ENCODE assay signal across 32 cellular contexts in genomic region chr9:4656621-4657020, GRCh38.
"Had no signal": no experiment of that assay in that cellular context is flagged by ENCODE, and none has a peak within 500 bp of the region (broad histone marks: within the 10 kb centered on the region; RNA-seq: fewer than 3 reads in every experiment).

No MANE protein-coding gene starts in this region.

- H3K27me3 Mint-ChIP-seq: activated T-cell treated with anti-CD3 and anti-CD28 coated beads, Interleukin-2, amount 50 U/mL, for 24 hours; effector memory CD8-positive, alpha-beta T cell had no signal

- H3K27me3 ChIP-seq: brain microvascular endothelial cell, esophagus squamous epithelium, gastroesophageal sphincter, heart right ventricle, hepatocyte had no signal

- H3K4me3 ChIP-seq: esophagus squamous epithelium, gastroesophageal sphincter, heart right ventricle, hepatocyte had no signal

- FAIRE-seq: astrocyte, colon, endothelial cell of umbilical vein had no signal

- H3K4me3 Mint-ChIP-seq: activated CD4-positive, alpha-beta memory T cell treated with anti-CD3 and anti-CD28 coated beads, Interleukin-2, amount 10 ng/mL, durations not matched to agents 7 days and 5 days; activated CD4-positive, alpha-beta T cell treated with anti-CD3 and anti-CD28 coated beads, Interleukin-2, amount 10 ng/mL, durations not matched to agents 7 days and 5 days; activated naive CD8-positive, alpha-beta T cell; activated T-cell treated with anti-CD3 and anti-CD28 coated beads, Interleukin-2, amount 50 U/mL, for 24 hours; activated T-cell treated with anti-CD3 and anti-CD28 coated beads, Interleukin-2, amount 50 U/mL, for 72 hours; effector memory CD8-positive, alpha-beta T cell; T-helper 1 cell treated with Interleukin-12 subunit alpha and Interleukin-12 subunit beta and Interleukin-4 antibody, amounts not matched to agents 30 μg/mL and 1 μg/mL, for 36 hours had no signal

- H3K9me3 ChIP-seq: esophagus squamous epithelium, gastroesophageal sphincter, heart right ventricle had no signal

- H2AFZ ChIP-seq: hepatocyte had no signal

- H3K27ac Mint-ChIP-seq: activated CD4-positive, alpha-beta memory T cell treated with anti-CD3 and anti-CD28 coated beads, Interleukin-2, amount 10 ng/mL, durations not matched to agents 7 days and 5 days; activated CD4-positive, alpha-beta T cell treated with anti-CD3 and anti-CD28 coated beads, Interleukin-2, amount 10 ng/mL, durations not matched to agents 7 days and 5 days; activated naive CD8-positive, alpha-beta T cell; activated T-cell treated with anti-CD3 and anti-CD28 coated beads, Interleukin-2, amount 50 U/mL, for 24 hours; activated T-cell treated with anti-CD3 and anti-CD28 coated beads, Interleukin-2, amount 50 U/mL, for 72 hours; T-helper 1 cell treated with Interleukin-12 subunit alpha and Interleukin-12 subunit beta and Interleukin-4 antibody, amounts not matched to agents 30 μg/mL and 1 μg/mL, for 36 hours had no signal

- H3K4me2 ChIP-seq: hepatocyte had no signal

- H3K9me3 Mint-ChIP-seq: activated CD4-positive, alpha-beta memory T cell treated with anti-CD3 and anti-CD28 coated beads, Interleukin-2, amount 10 ng/mL, durations not matched to agents 7 days and 5 days; activated CD4-positive, alpha-beta T cell treated with anti-CD3 and anti-CD28 coated beads, Interleukin-2, amount 10 ng/mL, durations not matched to agents 7 days and 5 days; activated T-cell treated with anti-CD3 and anti-CD28 coated beads, Interleukin-2, amount 50 U/mL, for 24 hours; activated T-cell treated with anti-CD3 and anti-CD28 coated beads, Interleukin-2, amount 50 U/mL, for 72 hours; T-helper 1 cell treated with Interleukin-12 subunit alpha and Interleukin-12 subunit beta and Interleukin-4 antibody, amounts not matched to agents 30 μg/mL and 1 μg/mL, for 36 hours had no signal

- H3K27ac ChIP-seq: brain microvascular endothelial cell, epithelial cell of prostate, esophagus squamous epithelium, gastroesophageal sphincter, heart right ventricle had no signal

- DNase-seq: activated CD4-positive, alpha-beta memory T cell treated with anti-CD3 and anti-CD28 coated beads, Interleukin-2, amount 10 ng/mL, durations not matched to agents 7 days and 5 days; activated CD4-positive, alpha-beta T cell treated with anti-CD3 and anti-CD28 coated beads for 1 hour; activated CD4-positive, alpha-beta T cell treated with anti-CD3 and anti-CD28 coated beads for 4 hours; activated CD4-positive, alpha-beta T cell treated with anti-CD3 and anti-CD28 coated beads, Interleukin-2, amount 10 ng/mL, durations not matched to agents 7 days and 5 days; activated CD4-positive, alpha-beta T cell treated with anti-CD3 and anti-CD28 coated beads, Interleukin-2, amount 50 U/mL, for 4 hours; activated CD8-positive, alpha-beta memory T cell treated with anti-CD3 and anti-CD28 coated beads, Interleukin-2, amount 50 U/mL, for 48 hours; activated gamma-delta T cell; activated naive CD4-positive, alpha-beta T cell; activated naive CD4-positive, alpha-beta T cell treated with anti-CD3 and anti-CD28 coated beads, Interleukin-2, amount 50 U/mL, for 16 hours; activated T-cell treated with anti-CD3 and anti-CD28 coated beads for 4 hours; activated T-cell treated with anti-CD3 and anti-CD28 coated beads, Interleukin-2, amount 50 U/mL, for 24 hours; activated T-cell treated with anti-CD3 and anti-CD28 coated beads, Interleukin-2, amount 50 U/mL, for 72 hours; amniotic stem cell; anterior cingulate cortex; brain microvascular endothelial cell; caudate nucleus; cortex of kidney; dermis blood vessel endothelial cell; effector CD4-positive, alpha-beta T cell; effector memory CD8-positive, alpha-beta T cell; esophagus squamous epithelium; foreskin melanocyte; heart right ventricle; T1000 had no signal

- ATAC-seq: activated T-cell treated with anti-CD3 and anti-CD28 coated beads, Interleukin-2, amount 50 U/mL, for 72 hours; effector memory CD8-positive, alpha-beta T cell; gastroesophageal sphincter; heart right ventricle had no signal

- H3K36me3 ChIP-seq: brain microvascular endothelial cell, esophagus squamous epithelium, gastroesophageal sphincter had no signal
